ENCODE assay signal across 25 cellular contexts in the genomic region with DNA sequence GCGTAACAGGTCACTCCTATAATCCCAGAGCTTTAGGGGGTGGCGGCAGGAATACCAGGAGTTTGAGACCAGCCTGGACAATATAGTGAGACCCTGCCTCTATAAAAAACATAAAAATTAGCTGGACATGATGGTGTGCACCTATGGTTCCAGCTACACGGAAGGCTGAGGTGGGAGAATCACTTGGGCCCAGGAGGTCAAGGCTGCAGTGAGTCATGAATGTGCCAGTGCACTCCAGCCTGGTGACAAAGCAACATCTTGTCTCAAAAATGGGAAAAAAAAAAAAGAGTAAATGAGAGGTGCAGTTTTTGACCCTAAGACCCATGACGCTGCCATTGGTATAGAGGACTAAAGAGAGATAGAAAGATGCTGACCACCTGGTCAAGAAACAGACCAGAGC. TPM values are rescaled to one million over a fixed set of nuclear protein-coding genes. Genes with fewer than 3 reads are reported as not detected.
DNase-seq lines count a peak whose midpoint lies in the region; ATAC-seq and TF ChIP-seq lines count a peak whose summit lies in the region.
"Had no signal": no experiment of that assay in that cellular context is flagged by ENCODE, and none has a peak within 500 bp of the region (broad histone marks: within the 10 kb centered on the region; RNA-seq: fewer than 3 reads in every experiment).

No MANE protein-coding gene starts in this region.

- 96% methylated on average over 4 of the region's 4 CpGs for WGBS in right cardiac atrium
- WGBS in adrenal gland, 4 donors = 72 to 77% (median 73%) methylated on average over 4 of the region's 4 CpGs

- intact Hi-C loops in right cardiac atrium (cut with DNase I) (no loop called here), adrenal gland (cut with DNase I) (no loop called here)

- peaks cover 29% of the 10 kb centered on the region for H3K36me3 Mint-ChIP-seq in osteocyte (ENCODE audit: unreplicated experiment)

- H3K4me1 Mint-ChIP-seq in osteocyte (ENCODE audit: unreplicated experiment) = no peaks in the 10 kb centered on the region
- H3K4me1 Mint-ChIP-seq: CD14-positive monocyte; CD8-positive, alpha-beta memory T cell had no signal

- H3K4me1 ChIP-seq in right atrium auricular region (no peaks in the 10 kb centered on the region), right cardiac atrium (ENCODE audit: control insufficient read depth, insufficient read depth, low read length) (no peaks in the 10 kb centered on the region), adrenal gland (replicated peaks in 1 of 2) (peaks cover 0 to 7% of the 10 kb centered on the region in 2 donors)
- H3K4me1 ChIP-seq: A549, BE2C, BLaER1 had no signal

- TF ChIP-seq CTCF in right atrium auricular region (IDR thresholded peaks at IDR 0.05) = no peak
- no peak for TF ChIP-seq CTCF in adrenal gland (IDR thresholded peaks at IDR 0.05)
- TF ChIP-seq CTCF in osteocyte (IDR thresholded peaks at IDR 0.05) = no peak

- TF ChIP-seq POLR2A in adrenal gland (IDR thresholded peaks at IDR 0.05) = no peak

- peak; percentile 3 for DNase-seq in activated CD8-positive, alpha-beta memory T cell treated with anti-CD3 and anti-CD28 coated beads, Interleukin-2, amount 50 U/mL, for 48 hours
- DNase-seq in activated CD8-positive, alpha-beta memory T cell treated with anti-CD3 and anti-CD28 coated beads for 24 hours = no peak
- DNase-seq in right atrium auricular region (ENCODE audit: low spot score) (peak; percentile 4), right cardiac atrium (no peak), adrenal gland (peak in 5 of 7 donors; percentile 42 to 62 (median 50)), osteocyte (ENCODE audit: extremely low spot score, unreplicated experiment) (peak; percentile 23), AG08395 (ENCODE audit: low spot score) (no peak)
- DNase-seq: BE2C; C1 segment of cervical spinal cord; CD4-positive, alpha-beta memory T cell; CD4-positive, CD25-positive, alpha-beta regulatory T cell; CD8-positive, alpha-beta memory T cell; COR-L47; DMS 273 treated with DMSO at 0.1 percent for 48 hours; DMS153; DMS53; DMS79; DND-41; EL; GDM1 had no signal

- peaks cover 56% of the 10 kb centered on the region for H3K36me3 ChIP-seq in right atrium auricular region
- H3K36me3 ChIP-seq in adrenal gland (replicated peaks in 1 of 2) = peaks cover 0 to 63% of the 10 kb centered on the region in 2 donors

- H3K27ac ChIP-seq in right atrium auricular region = no peak overlapping the region
- no peak overlapping the region for H3K27ac ChIP-seq in right cardiac atrium (ENCODE audit: low read length)
- H3K27ac ChIP-seq in adrenal gland = peak overlapping the region in 2 of 5 donors; percentile 24 to 56
- H3K27ac ChIP-seq: 22Rv1, A549, BLaER1 had no signal

- no peak overlapping the region for H3K27ac Mint-ChIP-seq in osteocyte (ENCODE audit: unreplicated experiment)
- H3K27ac Mint-ChIP-seq: CD4-positive, alpha-beta memory T cell had no signal

- no peaks in the 10 kb centered on the region for H3K9me3 Mint-ChIP-seq in osteocyte (ENCODE audit: unreplicated experiment)
- H3K9me3 Mint-ChIP-seq: CD14-positive monocyte; CD4-positive, alpha-beta memory T cell; CD4-positive, CD25-positive, alpha-beta regulatory T cell; CD8-positive, alpha-beta memory T cell had no signal

- no peaks in the 10 kb centered on the region for H3K27me3 Mint-ChIP-seq in osteocyte (ENCODE audit: unreplicated experiment)
- H3K27me3 Mint-ChIP-seq: CD4-positive, alpha-beta memory T cell; CD4-positive, CD25-positive, alpha-beta regulatory T cell; CD8-positive, alpha-beta memory T cell had no signal

- no peak for ATAC-seq in right cardiac atrium
- ATAC-seq: A549, GM12878 had no signal

- H3K4me3 ChIP-seq in right atrium auricular region = no peak overlapping the region
- H3K4me3 ChIP-seq in right cardiac atrium (ENCODE audit: low read length) = no peak overlapping the region
- H3K4me3 ChIP-seq in adrenal gland = no peak overlapping the region
- H3K4me3 ChIP-seq: A549, BLaER1, GM12878 had no signal

- no peak overlapping the region for H3K4me3 Mint-ChIP-seq in osteocyte (ENCODE audit: unreplicated experiment)
- H3K4me3 Mint-ChIP-seq: CD14-positive monocyte; CD4-positive, alpha-beta memory T cell; CD4-positive, CD25-positive, alpha-beta regulatory T cell; CD8-positive, alpha-beta memory T cell had no signal

- H3K27me3 ChIP-seq in right atrium auricular region (no peaks in the 10 kb centered on the region), right cardiac atrium (ENCODE audit: control insufficient read depth, insufficient read depth) (no peaks in the 10 kb centered on the region), adrenal gland (no peaks in the 10 kb centered on the region)
- H3K27me3 ChIP-seq: BE2C, BLaER1 had no signal

- no peaks in the 10 kb centered on the region for H3K9me3 ChIP-seq in right atrium auricular region
- no peaks in the 10 kb centered on the region for H3K9me3 ChIP-seq in right cardiac atrium (ENCODE audit: control insufficient read depth, low read length)
- H3K9me3 ChIP-seq in adrenal gland (replicated peaks in 1 of 3) = no peaks in the 10 kb centered on the region
- H3K9me3 ChIP-seq: A549, BE2C, BLaER1 had no signal

RNA-seq across cellular contexts. Expression of gene PARN, which starts 16.1 kb away (rescaled TPM):
- total RNA-seq in right atrium auricular region (10 to 100 TPM; 19.5 to 26.0 TPM), right cardiac atrium (10 to 100 TPM; 19.2 to 23.8 (median 21.1) TPM), adrenal gland (100 to 1,000 TPM in 1 of 8 donors, 10 to 100 TPM in 7; 30.8 to 121 (median 36.8) TPM), osteocyte (34.2 and 36.8 TPM in 2 replicates)
- polyA plus RNA-seq in right cardiac atrium (11.7 TPM), adrenal gland (10 to 100 TPM; 11.7 to 60.2 (median 15.1) TPM)

RNA-seq across cellular contexts. Expression of gene BFAR, which starts 18.8 kb away (rescaled TPM):
- 10 to 100 TPM; 23.4 to 24.7 TPM for total RNA-seq in right atrium auricular region
- 10 to 100 TPM; 27.1 to 32.6 (median 30.1) TPM for total RNA-seq in right cardiac atrium
- 21.0 TPM for polyA plus RNA-seq in right cardiac atrium
- total RNA-seq in adrenal gland = 10 to 100 TPM; 43.6 to 75.8 (median 59.4) TPM
- polyA plus RNA-seq in adrenal gland = 10 to 100 TPM; 20.3 to 51.3 (median 33.5) TPM
- total RNA-seq in osteocyte = 76.6 and 78.2 TPM in 2 replicates

Comparison
In these comparisons a context has a peak if more than half of its experiments do, and no peak if none do; other contexts are left out.
1. DNase-seq: peak in activated CD8-positive, alpha-beta memory T cell treated with anti-CD3 and anti-CD28 coated beads, Interleukin-2, amount 50 U/mL, for 48 hours (single experiment), right atrium auricular region (single experiment), adrenal gland (5 of 7) and osteocyte (single experiment); none in activated CD8-positive, alpha-beta memory T cell treated with anti-CD3 and anti-CD28 coated beads for 24 hours (single experiment), right cardiac atrium (0 of 3) and AG08395 (single experiment).